In genomic region chr21:25577765-25578069, GRCh38 we compare ENCODE assay signal across 24 cellular contexts. TPM values are rescaled to one million over a fixed set of nuclear protein-coding genes. Genes with fewer than 3 reads are reported as not detected.
DNase-seq lines count a peak whose midpoint lies in the region; ATAC-seq, FAIRE-seq and TF ChIP-seq lines count a peak whose summit lies in the region.
"Had no signal": no experiment of that assay in that cellular context is flagged by ENCODE, and none has a peak within 500 bp of the region (broad histone marks: within the 10 kb centered on the region; RNA-seq: fewer than 3 reads in every experiment).

No MANE protein-coding gene starts in this region.

- H3K4me3 Mint-ChIP-seq in activated CD4-positive, alpha-beta T cell treated with anti-CD3 and anti-CD28 coated beads, Interleukin-2, amount 10 ng/mL, durations not matched to agents 24 days and 14 days = peak overlapping the region; percentile 50
- H3K4me3 Mint-ChIP-seq in activated CD4-positive, alpha-beta memory T cell treated with anti-CD3 and anti-CD28 coated beads, Interleukin-2, amount 10 ng/mL, durations not matched to agents 7 days and 5 days = no peak overlapping the region
- H3K4me3 Mint-ChIP-seq in type B pancreatic cell = no peak overlapping the region

- RAD21 ChIA-PET in GM12878 (lab: Charles Lee; ENCODE audit: unreplicated experiment) = interaction anchor here (14.5 kb wide), 1 partner anchor 154 kb away, joined by 253 read pairs; no protein-coding TSS in a partner anchor

- TF ChIP-seq CTCF in GM12878 (IDR thresholded peaks at IDR 0.05 in 2 of 3, conservative IDR thresholded peaks at IDR 0.05 in 1 of 3; ENCODE audit: control insufficient read depth in 2 of 3, extremely low read depth in 1 of 3, insufficient read depth in 1 of 3, low read depth in 3 of 3, low read length in 3 of 3) = no peak
- no peak for TF ChIP-seq CTCF in type B pancreatic cell (conservative IDR thresholded peaks at IDR 0.05)

- H3K4me2 ChIP-seq in GM12878 (ENCODE audit: control insufficient read depth, insufficient read depth) = no peak overlapping the region
- H3K4me2 ChIP-seq: BLaER1 had no signal

- H3K36me3 Mint-ChIP-seq in activated CD4-positive, alpha-beta T cell treated with anti-CD3 and anti-CD28 coated beads, Interleukin-2, amount 10 ng/mL, durations not matched to agents 24 days and 14 days (ENCODE audit: low read depth) = peaks cover 72% of the 10 kb centered on the region
- peaks cover 49% of the 10 kb centered on the region for H3K36me3 Mint-ChIP-seq in activated CD4-positive, alpha-beta memory T cell treated with anti-CD3 and anti-CD28 coated beads, Interleukin-2, amount 10 ng/mL, durations not matched to agents 7 days and 5 days (ENCODE audit: low read depth)
- H3K36me3 Mint-ChIP-seq in type B pancreatic cell = peaks cover 14% of the 10 kb centered on the region

- H3K9me3 ChIP-seq in GM12878 (replicated peaks; ENCODE audit: control insufficient read depth, insufficient read depth, low read length) = no peaks in the 10 kb centered on the region
- H3K9me3 ChIP-seq: BLaER1, heart left ventricle, right atrium auricular region, spleen, upper lobe of right lung had no signal

- no peak for DNase-seq in activated CD4-positive, alpha-beta T cell treated with anti-CD3 and anti-CD28 coated beads, Interleukin-2, amount 10 ng/mL, durations not matched to agents 24 days and 14 days
- no peak for DNase-seq in activated CD4-positive, alpha-beta T cell treated with anti-CD3 and anti-CD28 coated beads, Interleukin-2, amount 50 U/mL, for 4 hours
- DNase-seq in activated CD4-positive, alpha-beta memory T cell treated with anti-CD3 and anti-CD28 coated beads, Interleukin-2, amount 10 ng/mL, durations not matched to agents 7 days and 5 days = no peak
- DNase-seq in GM12878 (ENCODE audit: low read depth, low spot score) = no peak
- DNase-seq in type B pancreatic cell (ENCODE audit: extremely low spot score, unreplicated experiment) = no peak
- DNase-seq in NCI-H748 (lab: John Stamatoyannopoulos, UW; ENCODE audit: unreplicated experiment) = no peak
- DNase-seq: activated gamma-delta T cell; central memory CD4-positive, alpha-beta T cell; dorsolateral prefrontal cortex; GOT3; heart left ventricle; NCI-H1105 treated with DMSO at 0.1 percent for 48 hours; NCI-H2029 treated with DMSO at 0.1 percent for 48 hours; NCI-H446 treated with DMSO at 0.1 percent for 48 hours; SIG-M5; spleen; upper lobe of right lung had no signal

- H3K4me1 Mint-ChIP-seq in activated CD4-positive, alpha-beta T cell treated with anti-CD3 and anti-CD28 coated beads, Interleukin-2, amount 10 ng/mL, durations not matched to agents 24 days and 14 days = peaks cover 51% of the 10 kb centered on the region
- H3K4me1 Mint-ChIP-seq in activated CD4-positive, alpha-beta memory T cell treated with anti-CD3 and anti-CD28 coated beads, Interleukin-2, amount 10 ng/mL, durations not matched to agents 7 days and 5 days = peaks cover 49% of the 10 kb centered on the region
- peaks cover 11% of the 10 kb centered on the region for H3K4me1 Mint-ChIP-seq in type B pancreatic cell (ENCODE audit: unreplicated experiment)

- peak overlapping the region; percentile 13 for H3K27ac ChIP-seq in GM12878 (ENCODE audit: control insufficient read depth, insufficient read depth)
- H3K27ac ChIP-seq: BLaER1, dorsolateral prefrontal cortex, epithelial cell of prostate, heart left ventricle, HL-60, right atrium auricular region, spleen, upper lobe of right lung had no signal

- no peak overlapping the region for H3K9ac ChIP-seq in GM12878 (ENCODE audit: control insufficient read depth, insufficient read depth, low read length)
- H3K9ac ChIP-seq: BLaER1 had no signal

- BruUV-seq in GM12878 (replicated peaks; lab: Mats Ljungman, UMichigan) = no TSS peak

- no peak overlapping the region for H3K4me3 ChIP-seq in GM12878
- H3K4me3 ChIP-seq: BLaER1, dorsolateral prefrontal cortex, heart left ventricle, right atrium auricular region, spleen, upper lobe of right lung had no signal

- peaks cover 3% of the 10 kb centered on the region for H3K9me3 Mint-ChIP-seq in activated CD4-positive, alpha-beta T cell treated with anti-CD3 and anti-CD28 coated beads, Interleukin-2, amount 10 ng/mL, durations not matched to agents 24 days and 14 days
- no peaks in the 10 kb centered on the region for H3K9me3 Mint-ChIP-seq in activated CD4-positive, alpha-beta memory T cell treated with anti-CD3 and anti-CD28 coated beads, Interleukin-2, amount 10 ng/mL, durations not matched to agents 7 days and 5 days
- no peaks in the 10 kb centered on the region for H3K9me3 Mint-ChIP-seq in type B pancreatic cell

- TF ChIP-seq RAD21 in GM12878 (IDR thresholded peaks at IDR 0.05; ENCODE audit: insufficient read depth, low read depth, low read length) = no peak

- peaks cover 25% of the 10 kb centered on the region for H3K4me1 ChIP-seq in GM12878 (ENCODE audit: control insufficient read depth, insufficient read depth, low read length)
- H3K4me1 ChIP-seq: right atrium auricular region had no signal

- TF ChIP-seq EP300 in GM12878 (IDR thresholded peaks at IDR 0.05; ENCODE audit: borderline replicate concordance in 1 of 2, control insufficient read depth in 1 of 2, low read depth in 2 of 2, low read length in 2 of 2) = no peak

- H3K27ac Mint-ChIP-seq in activated CD4-positive, alpha-beta T cell treated with anti-CD3 and anti-CD28 coated beads, Interleukin-2, amount 10 ng/mL, durations not matched to agents 24 days and 14 days = peak overlapping the region; percentile 93
- peak overlapping the region; percentile 42 for H3K27ac Mint-ChIP-seq in activated CD4-positive, alpha-beta memory T cell treated with anti-CD3 and anti-CD28 coated beads, Interleukin-2, amount 10 ng/mL, durations not matched to agents 7 days and 5 days
- H3K27ac Mint-ChIP-seq in type B pancreatic cell = no peak overlapping the region

- no peaks in the 10 kb centered on the region for H3K27me3 ChIP-seq in GM12878 (replicated peaks in 1 of 2; ENCODE audit: control insufficient read depth in 2 of 2, insufficient read depth in 2 of 2, low read length in 1 of 2)
- H3K27me3 ChIP-seq: BLaER1, dorsolateral prefrontal cortex, heart left ventricle, right atrium auricular region, spleen, upper lobe of right lung had no signal

- H3K27me3 Mint-ChIP-seq in activated CD4-positive, alpha-beta T cell treated with anti-CD3 and anti-CD28 coated beads, Interleukin-2, amount 10 ng/mL, durations not matched to agents 24 days and 14 days = no peaks in the 10 kb centered on the region
- no peaks in the 10 kb centered on the region for H3K27me3 Mint-ChIP-seq in activated CD4-positive, alpha-beta memory T cell treated with anti-CD3 and anti-CD28 coated beads, Interleukin-2, amount 10 ng/mL, durations not matched to agents 7 days and 5 days
- H3K27me3 Mint-ChIP-seq in type B pancreatic cell = no peaks in the 10 kb centered on the region

- no peaks in the 10 kb centered on the region for H4K20me1 ChIP-seq in GM12878 (ENCODE audit: control insufficient read depth, insufficient read depth)
- H4K20me1 ChIP-seq: BLaER1 had no signal

- FAIRE-seq in GM12878 (lab: Jason Lieb, UNC) = no peak

- intact Hi-C loops in activated CD4-positive, alpha-beta T cell treated with anti-CD3 and anti-CD28 coated beads, Interleukin-2, amount 10 ng/mL, durations not matched to agents 24 days and 14 days (cut with micrococcal nuclease) = loop anchor here (1.0 to 2.0 kb wide), 2 partner anchors 17 to 181 kb away; no protein-coding TSS in a partner anchor
- intact Hi-C loops in GM12878 (cut with micrococcal nuclease; ENCODE audit: unreplicated experiment) = no loop called here

- in situ Hi-C loops in GM12878 (cut with MboI) = no loop called here

- WGBS in GM12878 (ENCODE audit: insufficient coverage, insufficient replicate concordance, low lambda C conversion rate, missing lambda C conversion rate) = 4% methylated on average over 1 of the region's 1 CpG

- ATAC-seq in GM21619 (IDR thresholded peaks at IDR 0.05; ENCODE audit: unreplicated experiment) (peak; percentile 15), GM12878 (no peak), GM18873 (IDR thresholded peaks at IDR 0.05; ENCODE audit: low FRiP score, unreplicated experiment) (no peak)
- ATAC-seq: heart left ventricle, Panc1, upper lobe of right lung had no signal

- H2AFZ ChIP-seq in GM12878 (ENCODE audit: control insufficient read depth, low read depth, low read length) = no peak overlapping the region

- H3K79me2 ChIP-seq in GM12878 (ENCODE audit: control insufficient read depth, insufficient read depth, low read length) = peaks cover 24% of the 10 kb centered on the region

- POLR2A ChIA-PET in activated CD4-positive, alpha-beta memory T cell treated with anti-CD3 and anti-CD28 coated beads, Interleukin-2, amount 10 ng/mL, durations not matched to agents 7 days and 5 days (lab: Charles Lee) = interaction anchor here (1.4 to 12.0 kb wide), 2 partner anchors 9 to 15 kb away, joined by 5 to 112 read pairs; no protein-coding TSS in a partner anchor
- POLR2A ChIA-PET in GM12878 (lab: Charles Lee) = interaction anchor here (0.8 kb wide), 1 partner anchor 12 kb away, joined by 3 read pairs; no protein-coding TSS in a partner anchor

- TF ChIP-seq POLR2A in GM12878 (IDR thresholded peaks at IDR 0.05; ENCODE audit: low read depth, low read length) = peak; percentile 30; the same call in 1 of the 2 replicates

- CTCF ChIA-PET in activated CD4-positive, alpha-beta memory T cell treated with anti-CD3 and anti-CD28 coated beads, Interleukin-2, amount 10 ng/mL, durations not matched to agents 7 days and 5 days (lab: Charles Lee) = no interaction called here
- CTCF ChIA-PET in GM12878 (lab: Yijun Ruan, JAX) = interaction anchor here (1.5 kb wide), 1 partner anchor 155 kb away, joined by 3 read pairs; no protein-coding TSS in a partner anchor

- H3K36me3 ChIP-seq in GM12878 (ENCODE audit: control insufficient read depth in 2 of 2, insufficient read depth in 2 of 2, low read length in 1 of 2) = peaks cover 0 to 12% of the 10 kb centered on the region in 2 experiments; a peak in 3 of 4 replicates
- H3K36me3 ChIP-seq: right atrium auricular region, upper lobe of right lung had no signal

- SMC1A ChIA-PET in GM12878 (lab: Charles Lee; ENCODE audit: uncharacterized antibody, unreplicated experiment) = interaction anchor here (1.0 to 19.6 kb wide), 2 partner anchors 28 to 156 kb away, joined by 3 to 426 read pairs; no protein-coding TSS in a partner anchor

RNA-seq across cellular contexts. Expression of gene MRPL39, which starts 29.6 kb away (rescaled TPM):
- 63.2 and 66.0 TPM in 2 replicates for total RNA-seq in activated CD4-positive, alpha-beta T cell treated with anti-CD3 and anti-CD28 coated beads, Interleukin-2, amount 10 ng/mL, durations not matched to agents 24 days and 14 days
- total RNA-seq in activated CD4-positive, alpha-beta memory T cell treated with anti-CD3 and anti-CD28 coated beads, Interleukin-2, amount 10 ng/mL, durations not matched to agents 7 days and 5 days = 10 to 100 TPM; 36.5 to 37.8 TPM
- total RNA-seq in GM12878 (2013; cell fraction: nucleolus; rRNA removed) = 26.3 and 28.9 TPM in 2 replicates
- total RNA-seq in GM12878 (2014; rRNA removed) (80.5 and 100 TPM in 2 replicates), GM12878 (2014; rRNA removed; fragmentation: Illumina TruSeq; extraction: Trizol) (109 and 118 TPM in 2 replicates), GM12878 (2021) (68.8 and 71.4 TPM in 2 replicates), type B pancreatic cell (ENCODE audit: low replicate concordance) (34.3 and 36.3 TPM in 2 replicates)
- 44.2 TPM for polyA plus RNA-seq in GM12878 (2011; ENCODE audit: low read depth)
- polyA plus RNA-seq in GM12878 (2011; rRNA removed) (111 and 168 TPM in 2 replicates), GM12878 (2014; fragmentation: Illumina TruSeq; extraction: Trizol) (109 and 120 TPM in 2 replicates), GM12878 (2014; fragmentation: Nextera tagmentation; extraction: Ambion mirVana) (100 to 1,000 TPM; 220 to 292 TPM), GM12878 (2014; rRNA removed) (95.4 and 122 TPM in 2 replicates), GM12878 (2016; fragmentation: Nextera tagmentation; extraction: Ambion mirVana) (100 to 1,000 TPM; 221 to 230 TPM)
- polyA plus RNA-seq in GM12878 (2011; cell fraction: cytosol; rRNA removed) = 37.9 and 47.8 TPM in 2 replicates
- polyA plus RNA-seq in GM12878 (2011; cell fraction: nucleus; rRNA removed) = 35.7 and 43.6 TPM in 2 replicates
- 60.8 and 75.2 TPM in 2 replicates for polyA plus RNA-seq in GM12878 (2012)
- polyA minus RNA-seq in GM12878 (2011; rRNA and poly(A)+ RNA removed) = 33.3 and 48.9 TPM in 2 replicates
- 16.8 and 20.9 TPM in 2 replicates for polyA minus RNA-seq in GM12878 (2011; cell fraction: cytosol; rRNA and poly(A)+ RNA removed)
- polyA minus RNA-seq in GM12878 (2011; cell fraction: nucleus; rRNA and poly(A)+ RNA removed) = 14.6 and 18.8 TPM in 2 replicates
